ENCODE assay signal across 15 cellular contexts in the genomic region with DNA sequence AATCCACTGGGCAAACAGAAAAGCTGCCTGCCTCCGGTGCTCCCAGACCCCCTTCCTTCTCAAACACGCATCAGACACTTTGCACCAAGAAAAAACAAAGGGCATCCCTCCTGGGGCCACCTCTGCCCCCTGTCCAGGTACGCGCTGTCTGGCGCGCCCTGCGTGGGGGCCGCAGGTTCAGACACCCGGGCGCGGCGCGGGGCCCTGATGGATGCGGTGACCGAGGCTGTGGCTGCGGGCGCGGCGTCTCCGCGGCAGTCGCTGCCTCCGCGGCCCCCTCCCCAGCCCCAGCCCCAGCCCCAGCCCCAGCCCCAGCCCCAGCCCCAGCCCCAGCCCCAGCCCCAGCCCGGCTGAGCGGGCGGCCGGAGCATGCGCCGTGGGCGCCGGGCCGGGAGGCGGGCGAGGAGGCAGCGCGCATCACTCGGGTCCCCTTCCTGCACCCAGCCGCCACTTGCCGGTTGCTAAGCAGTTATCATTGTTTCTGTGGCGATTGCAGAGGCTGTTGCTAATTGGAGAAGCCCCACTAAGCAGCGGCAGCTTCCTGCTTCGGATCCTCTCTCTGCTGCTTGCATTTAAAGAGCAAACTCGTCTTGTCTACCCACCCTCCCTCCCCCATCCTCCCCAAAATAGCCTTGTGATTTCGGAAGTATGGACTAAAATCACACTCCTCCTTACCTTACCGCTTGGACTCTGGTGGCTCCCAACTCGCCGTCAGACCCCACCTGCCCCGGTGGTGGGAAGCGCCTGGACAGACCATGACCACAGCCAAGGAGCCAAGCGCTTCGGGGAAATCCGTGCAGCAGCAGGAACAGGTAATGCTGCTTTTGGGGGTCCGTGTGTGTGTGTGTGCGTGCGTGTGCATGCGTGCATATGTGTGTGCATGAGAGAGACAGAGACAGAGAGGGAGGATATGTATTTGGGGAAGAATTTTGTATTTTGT.
DNase-seq lines count a peak whose midpoint lies in the region; FAIRE-seq and TF ChIP-seq lines count a peak whose summit lies in the region.
"Had no signal": no experiment of that assay in that cellular context is flagged by ENCODE, and none has a peak within 500 bp of the region (broad histone marks: within the 10 kb centered on the region; RNA-seq: fewer than 3 reads in every experiment).

No MANE protein-coding gene starts in this region.

- peak overlapping the region; percentile 35 for H3K4me3 ChIP-seq in iPS-11a (ENCODE audit: low read depth, low read length)
- H3K4me3 ChIP-seq: adrenal gland had no signal

- FAIRE-seq in GM12892 (lab: Jason Lieb, UNC) = no peak
- FAIRE-seq: GM18507 had no signal

- no peak for TF ChIP-seq POLR2A in GM12892 (IDR thresholded peaks at IDR 0.05; ENCODE audit: low read depth, low read length)

- DNase-seq in NCI-H1092 treated with DMSO at 0.1 percent for 48 hours (lab: John Stamatoyannopoulos, UW) = peak; percentile 72
- DNase-seq in RPMI8226 = peak; percentile 25
- peak; percentile 52 for DNase-seq in putamen (ENCODE audit: low spot score)
- DNase-seq in OCI-M2 (lab: John Stamatoyannopoulos, UW; ENCODE audit: unreplicated experiment) = no peak
- no peak for DNase-seq in SIG-M5 treated with dmso at 0.1 percent for 504 hours (lab: John Stamatoyannopoulos, UW; ENCODE audit: unreplicated experiment)
- no peak for DNase-seq in GM12892 (ENCODE audit: insufficient read length)
- DNase-seq: activated CD4-positive, alpha-beta T cell treated with anti-CD3 and anti-CD28 coated beads for 4 hours; activated T-cell treated with anti-CD3 and anti-CD28 coated beads, Interleukin-2, amount 50 U/mL, for 1 hour; EL; kidney glomerular epithelial cell; NCI-H510A; stimulated activated naive CD8-positive, alpha-beta T cell treated with anti-CD3 and anti-CD28 coated beads, Interleukin-15, amount 100 ng/mL, for 72 hours had no signal

Comparison
In these comparisons a context has a peak if more than half of its experiments do, and no peak if none do; other contexts are left out.
1. DNase-seq: peak in NCI-H1092 treated with DMSO at 0.1 percent for 48 hours (single experiment), RPMI8226 (single experiment) and putamen (single experiment); none in OCI-M2 (single experiment), SIG-M5 treated with dmso at 0.1 percent for 504 hours (single experiment) and GM12892 (single experiment).